19 cellular contexts compared by ENCODE assay signal in genomic region chr1:176118985-176119384, GRCh38.
"Had no signal": no experiment of that assay in that cellular context is flagged by ENCODE, and none has a peak within 500 bp of the region (broad histone marks: within the 10 kb centered on the region; RNA-seq: fewer than 3 reads in every experiment).

No MANE protein-coding gene starts in this region.

- H3K4me1 ChIP-seq: body of pancreas, colonic mucosa, heart right ventricle, prostate gland, right atrium auricular region, vagina had no signal

- H3K9me3 Mint-ChIP-seq: activated B cell treated with CpG ODN at 0.5 μM for 24 hours had no signal

- H3K9me3 ChIP-seq: body of pancreas, colonic mucosa, prostate gland, vagina had no signal

- H3K27me3 Mint-ChIP-seq: activated B cell treated with CpG ODN at 0.5 μM for 24 hours; activated CD4-positive, alpha-beta memory T cell treated with anti-CD3 and anti-CD28 coated beads for 36 hours; activated CD8-positive, alpha-beta memory T cell treated with anti-CD3 and anti-CD28 coated beads, Interleukin-2, amount 10 ng/mL, durations not matched to agents 7 days and 5 days; activated naive CD8-positive, alpha-beta T cell treated with anti-CD3 and anti-CD28 coated beads for 36 hours; memory B cell; naive B cell; stimulated activated naive CD8-positive, alpha-beta T cell treated with anti-CD3 and anti-CD28 coated beads, Interleukin-15, amount 100 ng/mL, for 72 hours had no signal

- DNase-seq: activated B cell treated with CpG ODN at 0.5 μM for 24 hours; activated CD4-positive, alpha-beta memory T cell treated with anti-CD3 and anti-CD28 coated beads for 36 hours; activated CD4-positive, alpha-beta T cell treated with anti-CD3 and anti-CD28 coated beads for 4 hours; activated CD8-positive, alpha-beta memory T cell treated with anti-CD3 and anti-CD28 coated beads, Interleukin-2, amount 10 ng/mL, durations not matched to agents 7 days and 5 days; activated naive CD8-positive, alpha-beta T cell treated with anti-CD3 and anti-CD28 coated beads for 36 hours; body of pancreas; caudate nucleus; colonic mucosa; heart right ventricle; immature natural killer cell; mucosa of descending colon; naive B cell; stimulated activated naive CD8-positive, alpha-beta T cell treated with anti-CD3 and anti-CD28 coated beads, Interleukin-15, amount 100 ng/mL, for 72 hours had no signal

- H3K27me3 ChIP-seq: body of pancreas, colonic mucosa, heart right ventricle, right atrium auricular region, vagina had no signal

- H3K4me3 ChIP-seq: body of pancreas, colonic mucosa, heart right ventricle, mucosa of descending colon, prostate gland, right atrium auricular region, vagina had no signal

- H3K27ac Mint-ChIP-seq: activated B cell treated with CpG ODN at 0.5 μM for 24 hours; activated CD4-positive, alpha-beta memory T cell treated with anti-CD3 and anti-CD28 coated beads for 36 hours; activated CD8-positive, alpha-beta memory T cell treated with anti-CD3 and anti-CD28 coated beads, Interleukin-2, amount 10 ng/mL, durations not matched to agents 7 days and 5 days; activated naive CD8-positive, alpha-beta T cell treated with anti-CD3 and anti-CD28 coated beads for 36 hours; stimulated activated naive CD8-positive, alpha-beta T cell treated with anti-CD3 and anti-CD28 coated beads, Interleukin-15, amount 100 ng/mL, for 72 hours; T-helper 2 cell treated with Interferon-gamma antibody and Interleukin-4, amounts not matched to agents 5 μg/mL and 100 μg/mL, for 36 hours had no signal

- H3K4me3 Mint-ChIP-seq: activated B cell treated with CpG ODN at 0.5 μM for 24 hours; activated CD4-positive, alpha-beta memory T cell treated with anti-CD3 and anti-CD28 coated beads for 36 hours; activated CD8-positive, alpha-beta memory T cell treated with anti-CD3 and anti-CD28 coated beads, Interleukin-2, amount 10 ng/mL, durations not matched to agents 7 days and 5 days; activated naive CD8-positive, alpha-beta T cell treated with anti-CD3 and anti-CD28 coated beads for 36 hours; immature natural killer cell; memory B cell; naive B cell; neural crest cell; stimulated activated naive CD8-positive, alpha-beta T cell treated with anti-CD3 and anti-CD28 coated beads, Interleukin-15, amount 100 ng/mL, for 72 hours; T-helper 2 cell treated with Interferon-gamma antibody and Interleukin-4, amounts not matched to agents 5 μg/mL and 100 μg/mL, for 36 hours had no signal

- H3K36me3 ChIP-seq: colonic mucosa, prostate gland, right atrium auricular region had no signal

- H3K4me1 Mint-ChIP-seq: activated B cell treated with CpG ODN at 0.5 μM for 24 hours; memory B cell; naive B cell; neural crest cell; stimulated activated naive CD8-positive, alpha-beta T cell treated with anti-CD3 and anti-CD28 coated beads, Interleukin-15, amount 100 ng/mL, for 72 hours had no signal

- H3K27ac ChIP-seq: body of pancreas, colonic mucosa, heart right ventricle, prostate gland, right atrium auricular region, vagina had no signal

- ATAC-seq: body of pancreas; heart right ventricle; stimulated activated naive CD8-positive, alpha-beta T cell treated with anti-CD3 and anti-CD28 coated beads, Interleukin-15, amount 100 ng/mL, for 72 hours had no signal
